9 cellular contexts compared by ENCODE assay signal in genomic region chr11:22554221-22554620, GRCh38.
DNase-seq lines count a peak whose midpoint lies in the region; ATAC-seq lines count a peak whose summit lies in the region.
"Had no signal": no experiment of that assay in that cellular context is flagged by ENCODE, and none has a peak within 500 bp of the region (broad histone marks: within the 10 kb centered on the region; RNA-seq: fewer than 3 reads in every experiment).

No MANE protein-coding gene starts in this region.

- DNase-seq in hypothalamus (lab: John Stamatoyannopoulos, UW) = no peak
- no peak for DNase-seq in pons (ENCODE audit: low spot score)
- no peak for DNase-seq in effector CD8-positive, alpha-beta T cell (lab: John Stamatoyannopoulos, UW)
- DNase-seq in DMS 273 treated with DMSO at 0.1 percent for 48 hours (lab: John Stamatoyannopoulos, UW) = no peak
- DNase-seq: stimulated activated CD4-positive, alpha-beta T cell treated with anti-CD3 and anti-CD28 coated beads, Interleukin-2, amount 100 ng/mL, for 48 hours had no signal

- ATAC-seq in GM18508 (IDR thresholded peaks at IDR 0.05; ENCODE audit: insufficient read depth, unreplicated experiment) (peak; percentile 95), GM19438 (IDR thresholded peaks at IDR 0.05; ENCODE audit: low read depth, unreplicated experiment) (peak; percentile 71), HG02870 (IDR thresholded peaks at IDR 0.05; ENCODE audit: unreplicated experiment) (peak; percentile 99), HG03520 (IDR thresholded peaks at IDR 0.05; ENCODE audit: unreplicated experiment) (peak; percentile 93)
